Comparison of ENCODE assay signal across 1 cellular context in genomic region chr10:102226542-102226870, GRCh38.
TF ChIP-seq lines count a peak whose summit lies in the region.

No MANE protein-coding gene starts in this region.

TF ChIP-seq in HCT116, 20 proteins besides CTCF, POLR2A, EP300 and RAD21 (continued from another document):
- no peak for TF ChIP-seq REST (IDR thresholded peaks at IDR 0.05; ENCODE audit: low read depth)
- TF ChIP-seq CBX3 (IDR thresholded peaks at IDR 0.05; ENCODE audit: low read depth), result no peak
- TF ChIP-seq EGR1 (IDR thresholded peaks at IDR 0.05; ENCODE audit: low read depth), result no peak
- no peak for TF ChIP-seq SP1 (IDR thresholded peaks at IDR 0.05; ENCODE audit: low read depth)
- TF ChIP-seq JUND (IDR thresholded peaks at IDR 0.05), result no peak
- TF ChIP-seq TCF7L2 (IDR thresholded peaks at IDR 0.05; ENCODE audit: borderline replicate concordance, extremely low read depth, insufficient read depth, insufficient read length), result no peak
- no peak for TF ChIP-seq FOSL1 (IDR thresholded peaks at IDR 0.05; ENCODE audit: low read depth)
- no peak for TF ChIP-seq ZFX (IDR thresholded peaks at IDR 0.05)
- TF ChIP-seq ZNF274 (IDR thresholded peaks at IDR 0.05; ENCODE audit: low read depth, low read length), result no peak
- no peak for TF ChIP-seq MAX (IDR thresholded peaks at IDR 0.05)
- no peak for TF ChIP-seq POLR2AphosphoS5 (IDR thresholded peaks at IDR 0.05; ENCODE audit: low read depth, low read length)
- TF ChIP-seq ZBTB33 (IDR thresholded peaks at IDR 0.05; ENCODE audit: extremely low read depth, insufficient replicate concordance, low read length), result no peak
- TF ChIP-seq ATF3 (IDR thresholded peaks at IDR 0.05), result no peak
- TF ChIP-seq YY1 (IDR thresholded peaks at IDR 0.05; ENCODE audit: extremely low read depth, insufficient replicate concordance, low read depth, low read length), result no peak
- TF ChIP-seq CEBPB (IDR thresholded peaks at IDR 0.05; ENCODE audit: low read depth), result no peak
